8 cellular contexts compared by ENCODE assay signal in genomic region chr12:114684870-114685273, GRCh38. TPM values are rescaled to one million over a fixed set of nuclear protein-coding genes. Genes with fewer than 3 reads are reported as not detected.
DNase-seq lines count a peak whose midpoint lies in the region; ATAC-seq and TF ChIP-seq lines count a peak whose summit lies in the region.

No MANE protein-coding gene starts in this region.

- H3K9me3 Mint-ChIP-seq in activated CD8-positive, alpha-beta T cell treated with anti-CD3 and anti-CD28 coated beads, Interleukin-2, amount 10 ng/mL, durations not matched to agents 7 days and 5 days (ENCODE audit: insufficient read depth) = peaks cover 11% of the 10 kb centered on the region
- H3K9me3 Mint-ChIP-seq in activated CD8-positive, alpha-beta T cell treated with anti-CD3 and anti-CD28 coated beads for 36 hours = peaks cover 4% of the 10 kb centered on the region

- H3K27me3 Mint-ChIP-seq in activated CD8-positive, alpha-beta T cell treated with anti-CD3 and anti-CD28 coated beads, Interleukin-2, amount 10 ng/mL, durations not matched to agents 7 days and 5 days (ENCODE audit: low read depth) = peaks cover 89% of the 10 kb centered on the region
- peaks cover 93% of the 10 kb centered on the region for H3K27me3 Mint-ChIP-seq in activated CD8-positive, alpha-beta T cell treated with anti-CD3 and anti-CD28 coated beads for 36 hours

- peaks cover 9% of the 10 kb centered on the region for H3K4me1 ChIP-seq in mammary epithelial cell (ENCODE audit: insufficient read depth, low read length)
- H3K4me1 ChIP-seq in thoracic aorta (ENCODE audit: control insufficient read depth in 1 of 2, low read depth in 2 of 2) = peaks cover 4 to 11% of the 10 kb centered on the region in 2 donors

- H4K20me1 ChIP-seq in mammary epithelial cell (ENCODE audit: insufficient read depth, low read length) = no peaks in the 10 kb centered on the region

- peak overlapping the region; percentile 92 for H2AFZ ChIP-seq in mammary epithelial cell (ENCODE audit: low read depth, low read length)

- H3K4me1 Mint-ChIP-seq in activated CD8-positive, alpha-beta T cell treated with anti-CD3 and anti-CD28 coated beads, Interleukin-2, amount 10 ng/mL, durations not matched to agents 7 days and 5 days (ENCODE audit: low read depth) = peaks cover 14% of the 10 kb centered on the region
- H3K4me1 Mint-ChIP-seq in activated CD8-positive, alpha-beta T cell treated with anti-CD3 and anti-CD28 coated beads for 36 hours (ENCODE audit: low read depth) = peaks cover 21% of the 10 kb centered on the region

- CTCF ChIA-PET in activated CD8-positive, alpha-beta T cell treated with anti-CD3 and anti-CD28 coated beads, Interleukin-2, amount 10 ng/mL, durations not matched to agents 7 days and 5 days (lab: Charles Lee) = no interaction called here
- CTCF ChIA-PET in activated CD8-positive, alpha-beta T cell treated with anti-CD3 and anti-CD28 coated beads for 36 hours (lab: Charles Lee) = no interaction called here
- CTCF ChIA-PET in mammary epithelial cell (lab: Charles Lee; ENCODE audit: low non-redundant PET) = interaction anchor here (0.6 kb wide), 1 partner anchor 1078 kb away, joined by 4 read pairs; no protein-coding TSS in a partner anchor

- peaks cover 7% of the 10 kb centered on the region for H3K36me3 Mint-ChIP-seq in activated CD8-positive, alpha-beta T cell treated with anti-CD3 and anti-CD28 coated beads, Interleukin-2, amount 10 ng/mL, durations not matched to agents 7 days and 5 days (ENCODE audit: low read depth)
- H3K36me3 Mint-ChIP-seq in activated CD8-positive, alpha-beta T cell treated with anti-CD3 and anti-CD28 coated beads for 36 hours (ENCODE audit: low read depth) = no peaks in the 10 kb centered on the region

- TF ChIP-seq CTCF in activated CD8-positive, alpha-beta T cell treated with anti-CD3 and anti-CD28 coated beads for 36 hours (IDR thresholded peaks at IDR 0.05) = no peak
- no peak for TF ChIP-seq CTCF in mammary epithelial cell (conservative IDR thresholded peaks at IDR 0.05 in 1 of 2, IDR thresholded peaks at IDR 0.05 in 1 of 2; ENCODE audit: extremely low read depth in 1 of 2, insufficient read depth in 1 of 2, low read depth in 1 of 2, low read length in 2 of 2)
- no peak for TF ChIP-seq CTCF in lower leg skin (IDR thresholded peaks at IDR 0.05)
- TF ChIP-seq CTCF in thoracic aorta (IDR thresholded peaks at IDR 0.05) = no peak

- no peak for DNase-seq in activated CD8-positive, alpha-beta T cell treated with anti-CD3 and anti-CD28 coated beads, Interleukin-2, amount 10 ng/mL, durations not matched to agents 7 days and 5 days
- no peak for DNase-seq in activated CD8-positive, alpha-beta T cell treated with anti-CD3 and anti-CD28 coated beads for 36 hours
- no peak for DNase-seq in mammary epithelial cell
- DNase-seq in lower leg skin (ENCODE audit: low spot score in 2 of 2) = no peak
- no peak for DNase-seq in thoracic aorta (ENCODE audit: low spot score)
- no peak for DNase-seq in SHP77 treated with DMSO at 0.1 percent for 48 hours (lab: John Stamatoyannopoulos, UW)
- no peak for DNase-seq in AG08396 (ENCODE audit: low spot score)

- BruUV-seq in mammary epithelial cell (replicated peaks; lab: Mats Ljungman, UMichigan) = no TSS peak

- dilution Hi-C loops in mammary epithelial cell (cut with HindIII; ENCODE audit: low sequenced_read_pairs) = no loop called here

- H3K27ac Mint-ChIP-seq in activated CD8-positive, alpha-beta T cell treated with anti-CD3 and anti-CD28 coated beads, Interleukin-2, amount 10 ng/mL, durations not matched to agents 7 days and 5 days = peak overlapping the region; percentile 69
- no peak overlapping the region for H3K27ac Mint-ChIP-seq in activated CD8-positive, alpha-beta T cell treated with anti-CD3 and anti-CD28 coated beads for 36 hours

- intact Hi-C loops in activated CD8-positive, alpha-beta T cell treated with anti-CD3 and anti-CD28 coated beads for 36 hours (cut with micrococcal nuclease) = loop anchor here (10.0 kb wide), 1 partner anchor 280 kb away; the partner anchor contains the start of gene TBX5
- intact Hi-C loops in mammary epithelial cell (cut with micrococcal nuclease) (loop anchor here (1.0 to 5.0 kb wide), 10 partner anchors 17 to 1068 kb away; no protein-coding TSS in a partner anchor), lower leg skin (cut with DNase I; ENCODE audit: low total_unique reads) (no loop called here)

- peak overlapping the region; percentile 82 for H3K9ac ChIP-seq in mammary epithelial cell (ENCODE audit: insufficient read depth, low read length)

- POLR2A ChIA-PET in activated CD8-positive, alpha-beta T cell treated with anti-CD3 and anti-CD28 coated beads, Interleukin-2, amount 10 ng/mL, durations not matched to agents 7 days and 5 days (lab: Charles Lee) = no interaction called here
- POLR2A ChIA-PET in activated CD8-positive, alpha-beta T cell treated with anti-CD3 and anti-CD28 coated beads for 36 hours (lab: Charles Lee) = no interaction called here

- H3K4me3 ChIP-seq in mammary epithelial cell (replicated peaks in 1 of 3; ENCODE audit: insufficient read depth in 1 of 3, low read depth in 2 of 3, low read length in 3 of 3) (peak overlapping the region; percentile 48 to 66 (median 60)), lower leg skin (ENCODE audit: low read depth, poor library complexity, severe bottlenecking) (peak overlapping the region; percentile 43), thoracic aorta (peak overlapping the region; percentile 87)

- H3K27me3 ChIP-seq in mammary epithelial cell (ENCODE audit: insufficient read depth, low read length) (no peaks in the 10 kb centered on the region), thoracic aorta (replicated peaks; ENCODE audit: insufficient read depth) (peaks cover 20% of the 10 kb centered on the region)

- WGBS in mammary epithelial cell (ENCODE audit: low coverage, missing lambda C conversion rate) = 3% methylated on average over 18 of the region's 24 CpGs
- WGBS in lower leg skin, 2 donors = 1 to 5% methylated on average over 19 to 23 of the region's 24 CpGs

- H3K36me3 ChIP-seq in mammary epithelial cell (ENCODE audit: insufficient read depth, low read length) (no peaks in the 10 kb centered on the region), thoracic aorta (no peaks in the 10 kb centered on the region)

- H3K79me2 ChIP-seq in mammary epithelial cell (ENCODE audit: insufficient read depth, low read length) = peaks cover 41% of the 10 kb centered on the region

- no peak for ATAC-seq in activated CD8-positive, alpha-beta T cell treated with anti-CD3 and anti-CD28 coated beads, Interleukin-2, amount 10 ng/mL, durations not matched to agents 7 days and 5 days
- ATAC-seq in activated CD8-positive, alpha-beta T cell treated with anti-CD3 and anti-CD28 coated beads for 36 hours = no peak
- no peak for ATAC-seq in thoracic aorta (ENCODE audit: insufficient number of reproducible peaks, low FRiP score, low read depth)
- no peak for ATAC-seq in HG02870 (IDR thresholded peaks at IDR 0.05; ENCODE audit: unreplicated experiment)

- in situ Hi-C loops in mammary epithelial cell (cut with MboI; ENCODE audit: low sequenced_read_pairs in 2 of 2) = loop anchor here (5.0 to 25.0 kb wide), 4 partner anchors 452 to 1072 kb away; no protein-coding TSS in a partner anchor

- H3K27ac ChIP-seq in mammary epithelial cell (ENCODE audit: insufficient read depth, low read depth, low read length) (peak overlapping the region; percentile 69), thoracic aorta (peak overlapping the region; percentile 45 to 87)

- no peak for TF ChIP-seq POLR2A in lower leg skin (IDR thresholded peaks at IDR 0.05)

- peak overlapping the region; percentile 99 for H3K4me2 ChIP-seq in mammary epithelial cell (ENCODE audit: insufficient read depth, low read depth, low read length)

- peak overlapping the region; percentile 23 for H3K4me3 Mint-ChIP-seq in activated CD8-positive, alpha-beta T cell treated with anti-CD3 and anti-CD28 coated beads, Interleukin-2, amount 10 ng/mL, durations not matched to agents 7 days and 5 days
- H3K4me3 Mint-ChIP-seq in activated CD8-positive, alpha-beta T cell treated with anti-CD3 and anti-CD28 coated beads for 36 hours = no peak overlapping the region

- H3K9me3 ChIP-seq in mammary epithelial cell (replicated peaks; ENCODE audit: insufficient read depth, low read length) = no peaks in the 10 kb centered on the region
- H3K9me3 ChIP-seq in thoracic aorta = no peaks in the 10 kb centered on the region

RNA-seq across cellular contexts. Expression of gene TBX3, which starts 0.9 kb away (rescaled TPM):
- total RNA-seq in activated CD8-positive, alpha-beta T cell treated with anti-CD3 and anti-CD28 coated beads, Interleukin-2, amount 10 ng/mL, durations not matched to agents 7 days and 5 days = not detected
- total RNA-seq in activated CD8-positive, alpha-beta T cell treated with anti-CD3 and anti-CD28 coated beads for 36 hours = not detected
- 10 to 100 TPM; 30.7 to 33.8 TPM for total RNA-seq in mammary epithelial cell
- polyA plus RNA-seq in mammary epithelial cell = 13.3 TPM
- polyA minus RNA-seq in mammary epithelial cell = 24.5 TPM
- total RNA-seq in lower leg skin = 10 to 100 TPM; 15.2 to 48.1 (median 35.4) TPM
- 1 to 10 TPM in 1 of 2 donors, under 1 TPM in 1; 0.81 to 3.5 TPM for total RNA-seq in thoracic aorta
